In genomic region chr6:53049389-53049788, GRCh38 we compare ENCODE assay signal across 16 cellular contexts. TPM values are rescaled to one million over a fixed set of nuclear protein-coding genes. Genes with fewer than 3 reads are reported as not detected.
DNase-seq lines count a peak whose midpoint lies in the region; ATAC-seq, FAIRE-seq and TF ChIP-seq lines count a peak whose summit lies in the region.
"Had no signal": no experiment of that assay in that cellular context is flagged by ENCODE, and none has a peak within 500 bp of the region (broad histone marks: within the 10 kb centered on the region; RNA-seq: fewer than 3 reads in every experiment).

No MANE protein-coding gene starts in this region.

- H2BK12ac ChIP-seq in H1 (ENCODE audit: low read depth, low read length), result no peak overlapping the region

- no peak for TF ChIP-seq POLR2A in H1 (IDR thresholded peaks at IDR 0.05; ENCODE audit: control extremely low read depth in 1 of 2, low read depth in 2 of 2, low read length in 2 of 2)

- no peak for FAIRE-seq in H1 (lab: Jason Lieb, UNC)
- FAIRE-seq: GM18507 had no signal

- H3K4me3 Mint-ChIP-seq in stimulated activated naive CD8-positive, alpha-beta T cell treated with anti-CD3 and anti-CD28 coated beads, Interleukin-15, amount 100 ng/mL, for 72 hours, result no peak overlapping the region

- H2BK20ac ChIP-seq in H1 (ENCODE audit: low read length), result no peak overlapping the region

- no peaks in the 10 kb centered on the region; the same call in 1 of the 2 replicates for H3K79me1 ChIP-seq in H1 (ENCODE audit: low read depth, low read length)

- DNase-seq in stimulated activated naive CD8-positive, alpha-beta T cell treated with anti-CD3 and anti-CD28 coated beads, Interleukin-15, Interleukin-2, amounts not matched to agents 100 U/mL and 50 U/mL, for 24 hours, result no peak
- DNase-seq in stimulated activated naive CD8-positive, alpha-beta T cell treated with anti-CD3 and anti-CD28 coated beads, Interleukin-15, amount 100 ng/mL, for 72 hours, result no peak
- DNase-seq in SJSA1 (ENCODE audit: low read depth in 1 of 2, low spot score in 2 of 2) (no peak), H1 (ENCODE audit: low read depth in 1 of 2, low spot score in 2 of 2) (no peak), NCI-H524 (lab: John Stamatoyannopoulos, UW) (no peak), AG20443 (ENCODE audit: low spot score) (no peak)
- DNase-seq: COR-L47, NCI-H1417 treated with DMSO at 0.1 percent for 48 hours, NCI-H2081 treated with DMSO at 0.1 percent for 48 hours, NCI-H2227 treated with DMSO at 0.1 percent for 48 hours, NCI-H69, Peyer's patch, SHP77 treated with DMSO at 0.1 percent for 48 hours had no signal

- H3K9me3 Mint-ChIP-seq in stimulated activated naive CD8-positive, alpha-beta T cell treated with anti-CD3 and anti-CD28 coated beads, Interleukin-15, amount 100 ng/mL, for 72 hours, result no peaks in the 10 kb centered on the region

- H3K14ac ChIP-seq in H1 (ENCODE audit: insufficient read length), result peak overlapping the region; percentile 17

- no peak overlapping the region for H2BK5ac ChIP-seq in H1 (ENCODE audit: low read depth, low read length)

- no peak for TF ChIP-seq EP300 in H1 (IDR thresholded peaks at IDR 0.05; ENCODE audit: borderline replicate concordance in 1 of 2, low read depth in 2 of 2, low read length in 2 of 2)

- H2BK15ac ChIP-seq in H1 (ENCODE audit: low read length), result no peak overlapping the region

- no peak overlapping the region for H3K27ac Mint-ChIP-seq in stimulated activated naive CD8-positive, alpha-beta T cell treated with anti-CD3 and anti-CD28 coated beads, Interleukin-15, amount 100 ng/mL, for 72 hours

- peak; percentile 44 for ATAC-seq in stimulated activated naive CD8-positive, alpha-beta T cell treated with anti-CD3 and anti-CD28 coated beads, Interleukin-15, Interleukin-2, amounts not matched to agents 100 U/mL and 50 U/mL, for 24 hours
- no peak for ATAC-seq in stimulated activated naive CD8-positive, alpha-beta T cell treated with anti-CD3 and anti-CD28 coated beads, Interleukin-15, amount 100 ng/mL, for 72 hours
- no peak for ATAC-seq in GM21447 (IDR thresholded peaks at IDR 0.05; ENCODE audit: unreplicated experiment)

- H4K8ac ChIP-seq in H1 (ENCODE audit: extremely low read depth, insufficient read depth, low read length), result no peak overlapping the region

- no peak overlapping the region for H3K56ac ChIP-seq in H1 (replicated peaks; ENCODE audit: insufficient read length, low read depth, low read length)

- no peaks in the 10 kb centered on the region for H3K9me3 ChIP-seq in SJSA1 (replicated peaks)
- H3K9me3 ChIP-seq in H1 (ENCODE audit: insufficient read depth in 2 of 2, low read depth in 1 of 2, low read length in 1 of 2), result no peaks in the 10 kb centered on the region
- H3K9me3 ChIP-seq: BLaER1, Peyer's patch had no signal

- no peak overlapping the region for H3K23ac ChIP-seq in H1 (ENCODE audit: insufficient read length)

- CTCF ChIA-PET in H1 (lab: Charles Lee; ENCODE audit: partially characterized antibody), result interaction anchor here (0.6 to 1.2 kb wide), 2 partner anchors 23 to 54 kb away, joined by 3 to 4 read pairs; partner anchors contain the start of gene GSTA4

- no peak for TF ChIP-seq RAD21 in H1 (IDR thresholded peaks at IDR 0.05 in 1 of 2, conservative IDR thresholded peaks at IDR 0.05 in 1 of 2; ENCODE audit: low read depth in 2 of 2, low read length in 2 of 2)

- H3K18ac ChIP-seq in H1 (ENCODE audit: extremely low read depth, low read length), result no peak overlapping the region

- no peak for TF ChIP-seq CTCF in H1 (IDR thresholded peaks at IDR 0.05; ENCODE audit: control extremely low read depth in 1 of 3, insufficient read depth in 1 of 3, low read depth in 1 of 3, low read length in 3 of 3)

- H3K4ac ChIP-seq in H1 (replicated peaks; ENCODE audit: insufficient read length, low read depth, low read length), result no peak overlapping the region

- 76% methylated on average over 1 of the region's 1 CpG; no CpG with 5 or more reads in 1 of the 2 experiments for WGBS in H1 (ENCODE audit: extremely low coverage in 1 of 2, insufficient coverage in 1 of 2, insufficient read length in 1 of 2, insufficient replicate concordance in 2 of 2, low coverage in 1 of 2, low lambda C conversion rate in 2 of 2, missing lambda C conversion rate in 1 of 2), 2 experiments

- no peak overlapping the region for H2BK120ac ChIP-seq in H1 (replicated peaks; ENCODE audit: low read depth, low read length)

- H3K9ac ChIP-seq in H1 (replicated peaks in 1 of 4; ENCODE audit: extremely low read depth in 1 of 4, low read depth in 3 of 4, low read length in 3 of 4), result no peak overlapping the region
- H3K9ac ChIP-seq: BLaER1 had no signal

- H2AK5ac ChIP-seq in H1 (ENCODE audit: low read depth, low read length), result no peak overlapping the region

- no peaks in the 10 kb centered on the region for H3K27me3 Mint-ChIP-seq in stimulated activated naive CD8-positive, alpha-beta T cell treated with anti-CD3 and anti-CD28 coated beads, Interleukin-15, amount 100 ng/mL, for 72 hours

- H3K23me2 ChIP-seq in H1 (ENCODE audit: low read depth, low read length), result no peaks in the 10 kb centered on the region

- no peak overlapping the region for H4K5ac ChIP-seq in H1 (ENCODE audit: insufficient read length, low read depth, low read length)

- H3K4me2 ChIP-seq in H1 (ENCODE audit: insufficient read depth in 1 of 2, low read depth in 2 of 2, low read length in 2 of 2), result no peak overlapping the region

- peaks cover 9% of the 10 kb centered on the region; the same call in 1 of the 2 replicates for H3K36me3 ChIP-seq in SJSA1
- H3K36me3 ChIP-seq in H1 (ENCODE audit: control insufficient read depth in 2 of 4, insufficient read depth in 4 of 4, low read length in 3 of 4), result no peaks in the 10 kb centered on the region

- H3K27me3 ChIP-seq in SJSA1 (replicated peaks), result no peaks in the 10 kb centered on the region
- no peaks in the 10 kb centered on the region for H3K27me3 ChIP-seq in H1 (replicated peaks in 1 of 4; ENCODE audit: control insufficient read depth in 3 of 4, extremely low read depth in 1 of 4, insufficient read depth in 3 of 4, low read length in 3 of 4)
- H3K27me3 ChIP-seq: BLaER1, Peyer's patch had no signal

- H4K20me1 ChIP-seq in H1 (replicated peaks in 1 of 2; ENCODE audit: control insufficient read depth in 1 of 2, insufficient read depth in 2 of 2, low read length in 2 of 2), result peaks cover 0 to 1% of the 10 kb centered on the region in 2 experiments

- no peak overlapping the region for H3K4me3 ChIP-seq in SJSA1
- H3K4me3 ChIP-seq in H1 (ENCODE audit: extremely low read depth in 1 of 4, insufficient read depth in 2 of 4, low read depth in 3 of 4, low read length in 4 of 4), result no peak overlapping the region
- H3K4me3 ChIP-seq: BLaER1 had no signal

- H3K27ac ChIP-seq in SJSA1, result peak overlapping the region; percentile 92
- H3K27ac ChIP-seq in H1 (ENCODE audit: low read depth, low read length), result no peak overlapping the region
- H3K27ac ChIP-seq: BLaER1, Peyer's patch had no signal

- POLR2A ChIA-PET in H1 (lab: Charles Lee; ENCODE audit: partially characterized antibody), result interaction anchor here (0.6 to 1.7 kb wide), 2 partner anchors 21 to 54 kb away, joined by 3 to 5 read pairs; partner anchors contain the start of gene GSTA4

- H3K4me1 ChIP-seq in SJSA1 (replicated peaks) (peaks cover 25% of the 10 kb centered on the region), H1 (replicated peaks in 1 of 4; ENCODE audit: control insufficient read depth in 3 of 4, insufficient read depth in 4 of 4, low read length in 3 of 4) (peaks cover 0 to 4% (median under 1%) of the 10 kb centered on the region in 4 experiments; a peak in 2 of 7 replicates)
- H3K4me1 ChIP-seq: Peyer's patch had no signal

- H2AFZ ChIP-seq in H1 (ENCODE audit: low read length), result no peak overlapping the region

- no peak overlapping the region for H4K91ac ChIP-seq in H1 (replicated peaks; ENCODE audit: insufficient read length, low read length)

- no peaks in the 10 kb centered on the region for H3K79me2 ChIP-seq in H1 (ENCODE audit: control insufficient read depth in 1 of 2, insufficient read depth in 2 of 2, low read length in 2 of 2)

- peaks cover 33% of the 10 kb centered on the region for H3K4me1 Mint-ChIP-seq in stimulated activated naive CD8-positive, alpha-beta T cell treated with anti-CD3 and anti-CD28 coated beads, Interleukin-15, amount 100 ng/mL, for 72 hours

TF ChIP-seq in H1, 55 proteins besides CTCF, POLR2A, EP300 and RAD21 (continues in another document):
- no peak for TF ChIP-seq SRF (IDR thresholded peaks at IDR 0.05; ENCODE audit: low read depth, low read length)

RNA-seq across cellular contexts. Expression of gene CILK1, which starts 12.2 kb away (rescaled TPM):
- total RNA-seq in SJSA1 (2014; rRNA removed; shearing (Covaris generic)), result 11.4 and 18.6 TPM in 2 replicates
- 9.6 and 10.3 TPM in 2 replicates for total RNA-seq in H1 (2021; fragmentation: NEBNext Ultra II Directional; extraction: Animal tissue kit (Norgen Biotek cat#: 25700))
- 2.9 and 3.7 TPM in 2 replicates for polyA plus RNA-seq in H1 (2011; rRNA removed)
- polyA plus RNA-seq in H1 (2011; cell fraction: cytosol; rRNA removed), result 3.9 TPM
- polyA plus RNA-seq in H1 (2011; cell fraction: nucleus; rRNA removed), result 6.1 TPM
- polyA plus RNA-seq in H1 (2012, experiment 1 of 2), result 2.6 to 3.9 TPM (median 3.0 TPM) in 4 replicates
- polyA plus RNA-seq in H1 (2012, experiment 2 of 2), result 0.38 TPM
- 7.7 TPM for polyA plus RNA-seq in H1 (2013, experiment 1 of 2)
- 7.4 TPM for polyA plus RNA-seq in H1 (2013, experiment 2 of 2)
- polyA minus RNA-seq in H1 (2011; rRNA and poly(A)+ RNA removed), result 7.9 and 9.1 TPM in 2 replicates
- 4.7 TPM for polyA minus RNA-seq in H1 (2011; cell fraction: cytosol; rRNA and poly(A)+ RNA removed)
- polyA minus RNA-seq in H1 (2011; cell fraction: nucleus; rRNA and poly(A)+ RNA removed), result 12.0 TPM

RNA-seq across cellular contexts. Expression of gene FBXO9, which starts 15.8 kb away (rescaled TPM):
- 39.6 and 44.6 TPM in 2 replicates for total RNA-seq in SJSA1 (2014; rRNA removed; shearing (Covaris generic))
- 50.9 and 58.8 TPM in 2 replicates for total RNA-seq in H1 (2021; fragmentation: NEBNext Ultra II Directional; extraction: Animal tissue kit (Norgen Biotek cat#: 25700))
- polyA plus RNA-seq in H1 (2011; rRNA removed), result 41.3 and 44.2 TPM in 2 replicates
- polyA plus RNA-seq in H1 (2011; cell fraction: cytosol; rRNA removed), result 36.7 TPM
- polyA plus RNA-seq in H1 (2011; cell fraction: nucleus; rRNA removed), result 51.3 TPM
- polyA plus RNA-seq in H1 (2012, experiment 1 of 2), result 26.7 to 38.2 TPM (median 30.8 TPM) in 4 replicates
- 6.5 TPM for polyA plus RNA-seq in H1 (2012, experiment 2 of 2)
- 30.4 TPM for polyA plus RNA-seq in H1 (2013, experiment 1 of 2)
- 27.0 TPM for polyA plus RNA-seq in H1 (2013, experiment 2 of 2)
- polyA minus RNA-seq in H1 (2011; rRNA and poly(A)+ RNA removed), result 50.9 and 69.3 TPM in 2 replicates
- 41.9 TPM for polyA minus RNA-seq in H1 (2011; cell fraction: cytosol; rRNA and poly(A)+ RNA removed)
- polyA minus RNA-seq in H1 (2011; cell fraction: nucleus; rRNA and poly(A)+ RNA removed), result 43.2 TPM

RNA-seq across cellular contexts. Expression of gene GSTA4, which starts 54.3 kb away (rescaled TPM):
- total RNA-seq in SJSA1 (2014; rRNA removed; shearing (Covaris generic)), result 25.8 and 46.8 TPM in 2 replicates
- total RNA-seq in H1 (2021; fragmentation: NEBNext Ultra II Directional; extraction: Animal tissue kit (Norgen Biotek cat#: 25700)), result 13.2 and 13.9 TPM in 2 replicates
- polyA plus RNA-seq in H1 (2011; rRNA removed), result 12.6 and 21.6 TPM in 2 replicates
- polyA plus RNA-seq in H1 (2011; cell fraction: cytosol; rRNA removed), result 25.8 TPM
- polyA plus RNA-seq in H1 (2011; cell fraction: nucleus; rRNA removed), result 5.2 TPM
- polyA plus RNA-seq in H1 (2012, experiment 1 of 2), result 16.3 to 20.3 TPM (median 18.1 TPM) in 4 replicates
- 14.5 TPM for polyA plus RNA-seq in H1 (2012, experiment 2 of 2)
- polyA plus RNA-seq in H1 (2013, experiment 1 of 2), result 15.1 TPM
- 13.9 TPM for polyA plus RNA-seq in H1 (2013, experiment 2 of 2)
- polyA minus RNA-seq in H1 (2011; rRNA and poly(A)+ RNA removed), result 8.0 and 8.5 TPM in 2 replicates
- polyA minus RNA-seq in H1 (2011; cell fraction: cytosol; rRNA and poly(A)+ RNA removed), result 4.6 TPM
- polyA minus RNA-seq in H1 (2011; cell fraction: nucleus; rRNA and poly(A)+ RNA removed), result 6.3 TPM
